Comparison of ENCODE assay signal across 17 cellular contexts in genomic region chr3:188926141-188926540, GRCh38.
DNase-seq lines count a peak whose midpoint lies in the region; ATAC-seq, FAIRE-seq and TF ChIP-seq lines count a peak whose summit lies in the region.
"Had no signal": no experiment of that assay in that cellular context is flagged by ENCODE, and none has a peak within 500 bp of the region (broad histone marks: within the 10 kb centered on the region; RNA-seq: fewer than 3 reads in every experiment).

No MANE protein-coding gene starts in this region.

- H3K4me3 Mint-ChIP-seq in astrocyte (ENCODE audit: unreplicated experiment), result no peak overlapping the region
- H3K4me3 Mint-ChIP-seq: H9 had no signal

- no peaks in the 10 kb centered on the region for H3K9me3 ChIP-seq in astrocyte (ENCODE audit: insufficient read depth, low read depth, low read length)
- H3K9me3 ChIP-seq: BE2C had no signal

- H3K27me3 ChIP-seq in astrocyte (ENCODE audit: insufficient read depth, low read length), result no peaks in the 10 kb centered on the region
- H3K27me3 ChIP-seq: BE2C had no signal

- H3K27ac ChIP-seq in astrocyte (ENCODE audit: low read depth, low read length), result peak overlapping the region; percentile 11
- H3K27ac ChIP-seq: C4-2B had no signal

- no peak overlapping the region for H2AFZ ChIP-seq in astrocyte (ENCODE audit: low read depth, low read length)

- H3K36me3 ChIP-seq in astrocyte (ENCODE audit: insufficient read depth, low read length), result no peaks in the 10 kb centered on the region
- H3K36me3 ChIP-seq: BE2C had no signal

- no peak overlapping the region for H3K9ac ChIP-seq in astrocyte (ENCODE audit: low read length)

- peaks cover 20% of the 10 kb centered on the region for H3K4me1 Mint-ChIP-seq in astrocyte (ENCODE audit: low read depth, unreplicated experiment)
- H3K4me1 Mint-ChIP-seq: CD4-positive, alpha-beta memory T cell had no signal

- peaks cover 15% of the 10 kb centered on the region for H3K36me3 Mint-ChIP-seq in astrocyte (ENCODE audit: low read depth, unreplicated experiment)
- H3K36me3 Mint-ChIP-seq: CD4-positive, alpha-beta memory T cell had no signal

- H3K27me3 Mint-ChIP-seq in astrocyte (ENCODE audit: low read depth, unreplicated experiment), result no peaks in the 10 kb centered on the region
- H3K27me3 Mint-ChIP-seq: CD4-positive, alpha-beta memory T cell had no signal

- H4K20me1 ChIP-seq in astrocyte (ENCODE audit: insufficient read depth, low read length), result no peaks in the 10 kb centered on the region

- TF ChIP-seq CTCF in astrocyte (IDR thresholded peaks at IDR 0.05; ENCODE audit: insufficient read depth, low read depth, low read length) (no peak), fibroblast of mammary gland (conservative IDR thresholded peaks at IDR 0.05; ENCODE audit: control insufficient read depth, insufficient read depth, low read depth, low read length) (no peak)

- no peak for FAIRE-seq in astrocyte (lab: Jason Lieb, UNC)
- FAIRE-seq: A204.1, GM12892, HepG2 had no signal

- no peaks in the 10 kb centered on the region for H3K9me3 Mint-ChIP-seq in astrocyte (ENCODE audit: unreplicated experiment)
- H3K9me3 Mint-ChIP-seq: H9 had no signal

- no peak overlapping the region for H3K4me3 ChIP-seq in astrocyte (ENCODE audit: insufficient read depth, low read depth, low read length)
- H3K4me3 ChIP-seq in fibroblast of mammary gland (ENCODE audit: control insufficient read depth, low read depth, low read length), result no peak overlapping the region
- no peak overlapping the region for H3K4me3 ChIP-seq in skeletal muscle cell (ENCODE audit: low read depth, low read length)

- H3K4me1 ChIP-seq in astrocyte (ENCODE audit: insufficient read depth, low read length), result peaks cover 20% of the 10 kb centered on the region
- H3K4me1 ChIP-seq: BE2C had no signal

- H3K27ac Mint-ChIP-seq in astrocyte (ENCODE audit: unreplicated experiment), result no peak overlapping the region

- DNase-seq in M059J (ENCODE audit: low read depth) (peak; percentile 29), astrocyte (ENCODE audit: low read depth) (peak; percentile 75), fibroblast of mammary gland (ENCODE audit: low read depth) (peak; percentile 42), skeletal muscle cell (ENCODE audit: low read depth) (peak; percentile 49), AG08396 (ENCODE audit: low spot score) (no peak)
- no peak for DNase-seq in activated CD4-positive, alpha-beta T cell treated with anti-CD3 and anti-CD28 coated beads, Interleukin-2, amount 50 U/mL, for 4 hours
- DNase-seq: BE2C; CD4-positive, alpha-beta memory T cell; DMS79; GDM1; GOT3; H9 had no signal

- ATAC-seq in HG02759 (IDR thresholded peaks at IDR 0.05; ENCODE audit: unreplicated experiment), result no peak
- ATAC-seq: HepG2 had no signal

- no peaks in the 10 kb centered on the region for H3K79me2 ChIP-seq in astrocyte (ENCODE audit: insufficient read depth, low read length)

- peak overlapping the region; percentile 3 for H3K4me2 ChIP-seq in astrocyte (ENCODE audit: low read length)

Comparison
In these comparisons a context has a peak if more than half of its experiments do, and no peak if none do; other contexts are left out.
1. DNase-seq: peak in M059J (single experiment), astrocyte (single experiment), fibroblast of mammary gland (single experiment) and skeletal muscle cell (single experiment); none in activated CD4-positive, alpha-beta T cell treated with anti-CD3 and anti-CD28 coated beads, Interleukin-2, amount 50 U/mL, for 4 hours (0 of 2) and AG08396 (single experiment).